In the genomic region with DNA sequence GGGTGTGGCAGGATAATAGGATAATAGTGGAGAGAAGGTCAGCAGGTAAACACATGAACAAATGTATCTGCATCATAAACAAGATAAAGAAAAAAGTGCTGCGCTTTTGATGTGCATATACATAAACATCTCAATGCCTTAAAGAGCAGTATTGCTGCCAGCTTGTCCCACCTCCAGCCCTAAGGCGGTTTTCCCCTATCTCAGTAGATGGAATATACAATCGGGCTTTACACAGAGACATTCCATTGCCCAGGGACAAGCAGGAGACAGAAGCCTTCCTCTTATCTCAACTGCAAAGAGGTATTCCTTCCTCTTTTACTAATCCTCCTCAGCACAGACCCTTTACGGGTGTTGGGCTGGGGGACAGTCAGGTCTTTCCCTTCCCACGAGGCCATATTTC, we compare ENCODE assay signal across 5 cellular contexts. TPM values are rescaled to one million over a fixed set of nuclear protein-coding genes. Genes with fewer than 3 reads are reported as not detected.
"Had no signal": no experiment of that assay in that cellular context is flagged by ENCODE, and none has a peak within 500 bp of the region (broad histone marks: within the 10 kb centered on the region; RNA-seq: fewer than 3 reads in every experiment).

No MANE protein-coding gene starts in this region.

RNA-seq across cellular contexts. Expression of a gene that starts 43.1 kb away (rescaled TPM):
- total RNA-seq: GM23338, H1, H9, HT-29, IMR-90 had no signal
- polyA plus RNA-seq: GM23338, H1, IMR-90 had no signal
